Comparison of ENCODE assay signal across 26 cellular contexts in the genomic region with DNA sequence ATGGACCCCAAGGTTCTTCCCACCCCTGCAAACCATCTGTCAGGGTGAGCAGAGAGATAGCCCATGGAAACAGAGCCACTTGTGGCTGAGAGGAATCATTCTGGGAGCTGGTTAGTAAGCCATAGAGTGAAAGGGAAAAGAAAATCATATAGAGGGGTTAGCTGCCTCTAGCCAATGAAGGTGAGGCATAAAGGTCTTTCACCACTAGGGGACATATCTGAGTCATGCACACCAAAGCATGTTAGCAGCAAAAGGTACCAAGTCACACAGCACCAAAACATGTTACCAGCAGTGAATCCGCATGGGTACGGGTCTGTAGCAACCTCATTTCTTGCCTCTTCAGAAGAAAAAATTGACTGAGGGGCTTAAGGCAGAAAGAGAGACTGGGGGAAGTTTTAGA.
DNase-seq lines count a peak whose midpoint lies in the region; ATAC-seq, FAIRE-seq and TF ChIP-seq lines count a peak whose summit lies in the region.
"Had no signal": no experiment of that assay in that cellular context is flagged by ENCODE, and none has a peak within 500 bp of the region (broad histone marks: within the 10 kb centered on the region; RNA-seq: fewer than 3 reads in every experiment).

No MANE protein-coding gene starts in this region.

- H3K36me3 ChIP-seq in BE2C (no peaks in the 10 kb centered on the region), pancreas (no peaks in the 10 kb centered on the region)
- H3K36me3 ChIP-seq: HAP-1, left lung had no signal

- H3K4me3 ChIP-seq in BE2C (ENCODE audit: low read depth, low read length), result no peak overlapping the region
- no peak overlapping the region for H3K4me3 ChIP-seq in pancreas
- H3K4me3 ChIP-seq: GM12878, HAP-1, left lung had no signal

- no peak for DNase-seq in BE2C
- DNase-seq in NAMALWA (ENCODE audit: low spot score), result peak; percentile 45
- DNase-seq in RKO (ENCODE audit: low spot score), result peak; percentile 46
- DNase-seq in stimulated activated CD4-positive, alpha-beta T cell treated with anti-CD3 and anti-CD28 coated beads, Interleukin-15, amount 100 ng/mL, for 24 hours, result no peak
- no peak for DNase-seq in NCI-H2227 treated with DMSO at 0.1 percent for 48 hours (lab: John Stamatoyannopoulos, UW)
- DNase-seq in pancreas, result no peak
- DNase-seq: activated CD4-positive, alpha-beta T cell treated with anti-CD3 and anti-CD28 coated beads for 36 hours; activated CD8-positive, alpha-beta T cell treated with anti-CD3 and anti-CD28 coated beads, Interleukin-2, amount 10 ng/mL, durations not matched to agents 7 days and 5 days; activated naive CD4-positive, alpha-beta T cell treated with anti-CD3 and anti-CD28 coated beads, Interleukin-2, amount 50 U/mL, for 16 hours; CD8-positive, alpha-beta memory T cell; islet precursor cell; left lung; NCI-H1105 treated with DMSO at 0.1 percent for 48 hours; NCI-H2029; NCI-H345; NCI-H748 treated with DMSO at 0.1 percent for 48 hours; nephron progenitor cell; SHP77 treated with DMSO at 0.1 percent for 48 hours; stimulated activated naive B cell treated with anti-CD40 and anti-IgM and Interleukin-4, amounts not matched to agents 10 μg/mL and 1 μg/mL and 100 μg/mL, for 72 hours; substantia nigra; trophoblast cell had no signal

- H3K27me3 ChIP-seq in BE2C (no peaks in the 10 kb centered on the region), pancreas (no peaks in the 10 kb centered on the region)
- H3K27me3 ChIP-seq: left lung had no signal

- TF ChIP-seq CTCF in BE2C (IDR thresholded peaks at IDR 0.05; ENCODE audit: low read depth, low read length) (peak; percentile 14; the same call in 1 of the 2 replicates), GM12872 (IDR thresholded peaks at IDR 0.05; ENCODE audit: insufficient read depth, low read depth, low read length) (peak; percentile 17; the same call in 1 of the 3 replicates), pancreas (IDR thresholded peaks at IDR 0.05) (no peak)

- intact Hi-C loops in pancreas (cut with DNase I), result no loop called here

- H3K4me1 ChIP-seq in BE2C, result no peaks in the 10 kb centered on the region
- no peaks in the 10 kb centered on the region for H3K4me1 ChIP-seq in pancreas
- H3K4me1 ChIP-seq: HAP-1, left lung had no signal

- no peak for FAIRE-seq in pancreas (lab: Jason Lieb, UNC)
- FAIRE-seq: GM12878 had no signal

- WGBS in pancreas, 2 donors, result 81 to 91% methylated on average over 2 of the region's 2 CpGs

- ATAC-seq in GM21423 (IDR thresholded peaks at IDR 0.05; ENCODE audit: unreplicated experiment) (no peak), pancreas (no peak)
- ATAC-seq: activated CD4-positive, alpha-beta T cell treated with anti-CD3 and anti-CD28 coated beads for 36 hours; activated CD8-positive, alpha-beta T cell treated with anti-CD3 and anti-CD28 coated beads, Interleukin-2, amount 10 ng/mL, durations not matched to agents 7 days and 5 days; activated T-helper 17 cell treated with anti-CD3 and anti-CD28 coated beads, Interleukin-2, amount 50 U/mL, for 72 hours; GM12878; left lung; stimulated activated naive B cell treated with anti-CD40 and anti-IgM and Interleukin-4, amounts not matched to agents 10 μg/mL and 1 μg/mL and 100 μg/mL, for 72 hours had no signal

- no peak overlapping the region for H3K27ac ChIP-seq in pancreas
- H3K27ac ChIP-seq: left lung had no signal

- peaks cover 4% of the 10 kb centered on the region for H3K9me3 ChIP-seq in BE2C
- no peaks in the 10 kb centered on the region for H3K9me3 ChIP-seq in pancreas
- H3K9me3 ChIP-seq: HAP-1 had no signal

Comparison
In these comparisons a context has a peak if more than half of its experiments do, and no peak if none do; other contexts are left out.
1. DNase-seq: peak in NAMALWA (single experiment) and RKO (single experiment); none in BE2C (single experiment), stimulated activated CD4-positive, alpha-beta T cell treated with anti-CD3 and anti-CD28 coated beads, Interleukin-15, amount 100 ng/mL, for 24 hours (single experiment), NCI-H2227 treated with DMSO at 0.1 percent for 48 hours (single experiment) and pancreas (0 of 6).
2. CTCF ChIP-seq: peak in BE2C (single experiment) and GM12872 (single experiment); none in pancreas (0 of 4).